29 cellular contexts compared by ENCODE assay signal in the genomic region with DNA sequence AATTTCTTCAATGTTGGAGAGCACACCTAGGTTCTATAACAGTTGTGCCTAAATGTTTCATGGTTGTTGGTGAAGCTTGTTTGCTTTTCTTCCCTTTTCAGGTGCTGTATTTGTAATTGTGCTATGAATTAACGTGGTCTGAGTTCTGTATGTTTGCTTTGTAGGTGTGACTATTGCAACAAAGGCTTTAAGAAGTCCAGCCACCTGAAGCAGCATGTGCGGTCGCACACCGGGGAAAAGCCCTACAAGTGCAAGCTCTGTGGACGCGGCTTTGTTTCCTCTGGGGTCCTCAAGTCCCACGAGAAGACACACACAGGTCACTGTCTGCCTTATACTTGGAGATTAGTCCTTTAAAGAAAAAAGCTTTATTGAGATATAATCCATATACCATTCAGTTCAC.
DNase-seq lines count a peak whose midpoint lies in the region; ATAC-seq and TF ChIP-seq lines count a peak whose summit lies in the region.
"Had no signal": no experiment of that assay in that cellular context is flagged by ENCODE, and none has a peak within 500 bp of the region (broad histone marks: within the 10 kb centered on the region; RNA-seq: fewer than 3 reads in every experiment).

No MANE protein-coding gene starts in this region.

- H3K27ac ChIP-seq in colonic mucosa = no peak overlapping the region
- H3K27ac ChIP-seq in upper lobe of right lung = no peak overlapping the region
- no peak overlapping the region for H3K27ac ChIP-seq in smooth muscle cell (ENCODE audit: low read depth)
- H3K27ac ChIP-seq in SJCRH30 = no peak overlapping the region
- H3K27ac ChIP-seq: C4-2B, gastroesophageal sphincter, Peyer's patch, sigmoid colon had no signal

- intact Hi-C loops in activated CD4-positive, alpha-beta T cell treated with anti-CD3 and anti-CD28 coated beads, Interleukin-2, amount 10 ng/mL, durations not matched to agents 24 days and 14 days (cut with micrococcal nuclease) = no loop called here
- intact Hi-C loops in activated CD4-positive, alpha-beta T cell treated with anti-CD3 and anti-CD28 coated beads for 36 hours (cut with DNase I, micrococcal nuclease) = loop anchor here in 1 of 2 experiments (10.0 kb wide), 1 partner anchor 541 kb away; no protein-coding TSS in a partner anchor
- intact Hi-C loops in colonic mucosa (cut with DNase I) (no loop called here), upper lobe of right lung (cut with DNase I) (no loop called here)

- no peak overlapping the region for H2AFZ ChIP-seq in smooth muscle cell (ENCODE audit: low read depth)
- H2AFZ ChIP-seq: GM23338 had no signal

- H4K20me1 ChIP-seq in smooth muscle cell (ENCODE audit: low read depth) = no peaks in the 10 kb centered on the region

- H3K36me3 ChIP-seq in colonic mucosa (no peaks in the 10 kb centered on the region), upper lobe of right lung (peaks cover 92% of the 10 kb centered on the region), smooth muscle cell (ENCODE audit: low read depth) (peaks cover 11% of the 10 kb centered on the region), SJCRH30 (no peaks in the 10 kb centered on the region; the same call in 1 of the 2 replicates)

- no peaks in the 10 kb centered on the region for H3K9me3 ChIP-seq in colonic mucosa
- H3K9me3 ChIP-seq in upper lobe of right lung = no peaks in the 10 kb centered on the region
- H3K9me3 ChIP-seq in smooth muscle cell (replicated peaks; ENCODE audit: low read depth) = no peaks in the 10 kb centered on the region
- no peaks in the 10 kb centered on the region for H3K9me3 ChIP-seq in SJCRH30 (replicated peaks)
- H3K9me3 ChIP-seq: gastroesophageal sphincter, Peyer's patch, sigmoid colon had no signal

- H3K4me1 ChIP-seq in colonic mucosa (no peaks in the 10 kb centered on the region), upper lobe of right lung (no peaks in the 10 kb centered on the region), smooth muscle cell (ENCODE audit: low read depth) (no peaks in the 10 kb centered on the region), SJCRH30 (no peaks in the 10 kb centered on the region)
- H3K4me1 ChIP-seq: gastroesophageal sphincter, Peyer's patch, sigmoid colon had no signal

- ATAC-seq in activated CD4-positive, alpha-beta T cell treated with anti-CD3 and anti-CD28 coated beads for 36 hours = no peak
- ATAC-seq in upper lobe of right lung = peak; percentile 19
- ATAC-seq in GM18502 (IDR thresholded peaks at IDR 0.05; ENCODE audit: poor library complexity, unreplicated experiment) = no peak
- ATAC-seq: gastroesophageal sphincter, GM23338 had no signal

- no peaks in the 10 kb centered on the region for H3K9me3 Mint-ChIP-seq in activated CD4-positive, alpha-beta T cell treated with anti-CD3 and anti-CD28 coated beads, Interleukin-2, amount 10 ng/mL, durations not matched to agents 24 days and 14 days
- H3K9me3 Mint-ChIP-seq in activated CD4-positive, alpha-beta T cell treated with anti-CD3 and anti-CD28 coated beads for 36 hours (ENCODE audit: low read depth) = no peaks in the 10 kb centered on the region
- H3K9me3 Mint-ChIP-seq: activated T-helper 2 cell treated with anti-CD3 and anti-CD28 coated beads, Interferon-gamma antibody, Interleukin-2, Interleukin-4, amounts not matched to agents 10 μg/mL and 5 μg/mL and 100 μg/mL, durations not matched to agents 14 hours and 24 hours and 36 hours; GM23338; nephron had no signal

- peak; percentile 48 for DNase-seq in activated CD4-positive, alpha-beta T cell treated with anti-CD3 and anti-CD28 coated beads, Interleukin-2, amount 10 ng/mL, durations not matched to agents 24 days and 14 days
- DNase-seq in activated CD4-positive, alpha-beta T cell treated with anti-CD3 and anti-CD28 coated beads for 36 hours = no peak
- peak; percentile 68 for DNase-seq in NCI-H345 (lab: John Stamatoyannopoulos, UW)
- DNase-seq in colonic mucosa = peak; percentile 47
- DNase-seq in upper lobe of right lung = no peak
- no peak for DNase-seq in smooth muscle cell (lab: John Stamatoyannopoulos, UW; ENCODE audit: unreplicated experiment)
- DNase-seq in SJCRH30 = no peak
- DNase-seq: 8988T; activated CD4-positive, alpha-beta T cell treated with anti-CD3 and anti-CD28 coated beads for 4 hours; activated naive CD4-positive, alpha-beta T cell treated with anti-CD3 and anti-CD28 coated beads, Interleukin-2, amount 50 U/mL, for 16 hours; activated T-cell treated with anti-CD3 and anti-CD28 coated beads for 4 hours; aorta; Calu3; effector CD4-positive, alpha-beta T cell; hippocampal formation; MV-4-11; NCI-H187 treated with DMSO at 0.1 percent for 48 hours; NCI-H524; Peyer's patch; SHP77; sigmoid colon; stimulated activated CD4-positive, alpha-beta T cell treated with anti-CD3 and anti-CD28 coated beads, Interleukin-4, amount 100 ng/mL, for 24 hours; substantia nigra had no signal

- H3K79me2 ChIP-seq in smooth muscle cell (ENCODE audit: low read depth) = no peaks in the 10 kb centered on the region

- H3K27me3 ChIP-seq in colonic mucosa = no peaks in the 10 kb centered on the region
- no peaks in the 10 kb centered on the region for H3K27me3 ChIP-seq in upper lobe of right lung
- no peaks in the 10 kb centered on the region for H3K27me3 ChIP-seq in smooth muscle cell (ENCODE audit: low read depth)
- H3K27me3 ChIP-seq in SJCRH30 = no peaks in the 10 kb centered on the region
- H3K27me3 ChIP-seq: gastroesophageal sphincter, Peyer's patch, sigmoid colon had no signal

- POLR2A ChIA-PET in activated CD4-positive, alpha-beta T cell treated with anti-CD3 and anti-CD28 coated beads for 36 hours (lab: Charles Lee) = no interaction called here

- 100% methylated on average over 7 of the region's 7 CpGs for WGBS in smooth muscle cell (ENCODE audit: low lambda C conversion rate)

- H3K4me3 ChIP-seq in colonic mucosa (no peak overlapping the region), upper lobe of right lung (no peak overlapping the region), smooth muscle cell (no peak overlapping the region), SJCRH30 (no peak overlapping the region)
- H3K4me3 ChIP-seq: gastroesophageal sphincter, GM23338, Peyer's patch, sigmoid colon had no signal

- no peak overlapping the region for H3K4me3 Mint-ChIP-seq in activated CD4-positive, alpha-beta T cell treated with anti-CD3 and anti-CD28 coated beads, Interleukin-2, amount 10 ng/mL, durations not matched to agents 24 days and 14 days
- no peak overlapping the region for H3K4me3 Mint-ChIP-seq in activated CD4-positive, alpha-beta T cell treated with anti-CD3 and anti-CD28 coated beads for 36 hours
- H3K4me3 Mint-ChIP-seq: GM23338, nephron had no signal

- H3K4me2 ChIP-seq in smooth muscle cell = no peak overlapping the region
- H3K4me2 ChIP-seq: GM23338 had no signal

- peaks cover 53% of the 10 kb centered on the region for H3K36me3 Mint-ChIP-seq in activated CD4-positive, alpha-beta T cell treated with anti-CD3 and anti-CD28 coated beads, Interleukin-2, amount 10 ng/mL, durations not matched to agents 24 days and 14 days (ENCODE audit: low read depth)
- peaks cover 40% of the 10 kb centered on the region for H3K36me3 Mint-ChIP-seq in activated CD4-positive, alpha-beta T cell treated with anti-CD3 and anti-CD28 coated beads for 36 hours (ENCODE audit: low read depth)

- CTCF ChIA-PET in activated CD4-positive, alpha-beta T cell treated with anti-CD3 and anti-CD28 coated beads for 36 hours (lab: Charles Lee) = interaction anchor here (0.5 to 2.1 kb wide), 3 partner anchors 8 to 722 kb away, joined by 3 to 10 read pairs (median 4); no protein-coding TSS in a partner anchor

- no peaks in the 10 kb centered on the region for H3K27me3 Mint-ChIP-seq in activated CD4-positive, alpha-beta T cell treated with anti-CD3 and anti-CD28 coated beads, Interleukin-2, amount 10 ng/mL, durations not matched to agents 24 days and 14 days
- no peaks in the 10 kb centered on the region for H3K27me3 Mint-ChIP-seq in activated CD4-positive, alpha-beta T cell treated with anti-CD3 and anti-CD28 coated beads for 36 hours

- H3K9ac ChIP-seq in colonic mucosa (ENCODE audit: low read depth in 2 of 2, low read length in 2 of 2) (no peak overlapping the region), smooth muscle cell (ENCODE audit: low read depth) (no peak overlapping the region)

- TF ChIP-seq CTCF in colonic mucosa (IDR thresholded peaks at IDR 0.05) (no peak), upper lobe of right lung (IDR thresholded peaks at IDR 0.05) (no peak), smooth muscle cell (IDR thresholded peaks at IDR 0.05; ENCODE audit: borderline replicate concordance, insufficient read depth, poor library complexity, severe bottlenecking) (no peak)

- no peaks in the 10 kb centered on the region for H3K4me1 Mint-ChIP-seq in activated CD4-positive, alpha-beta T cell treated with anti-CD3 and anti-CD28 coated beads, Interleukin-2, amount 10 ng/mL, durations not matched to agents 24 days and 14 days
- no peaks in the 10 kb centered on the region for H3K4me1 Mint-ChIP-seq in activated CD4-positive, alpha-beta T cell treated with anti-CD3 and anti-CD28 coated beads for 36 hours
- H3K4me1 Mint-ChIP-seq: GM23338, nephron had no signal

- no peaks in the 10 kb centered on the region for H3F3A ChIP-seq in smooth muscle cell (ENCODE audit: low read depth)

- H3K27ac Mint-ChIP-seq in activated CD4-positive, alpha-beta T cell treated with anti-CD3 and anti-CD28 coated beads, Interleukin-2, amount 10 ng/mL, durations not matched to agents 24 days and 14 days = no peak overlapping the region
- H3K27ac Mint-ChIP-seq in activated CD4-positive, alpha-beta T cell treated with anti-CD3 and anti-CD28 coated beads for 36 hours = no peak overlapping the region
- H3K27ac Mint-ChIP-seq: activated T-helper 2 cell treated with anti-CD3 and anti-CD28 coated beads, Interferon-gamma antibody, Interleukin-2, Interleukin-4, amounts not matched to agents 10 μg/mL and 5 μg/mL and 100 μg/mL, durations not matched to agents 14 hours and 24 hours and 36 hours; GM23338; nephron had no signal

Comparison
In these comparisons a context has a peak if more than half of its experiments do, and no peak if none do; other contexts are left out.
1. DNase-seq: peak in activated CD4-positive, alpha-beta T cell treated with anti-CD3 and anti-CD28 coated beads, Interleukin-2, amount 10 ng/mL, durations not matched to agents 24 days and 14 days (single experiment), NCI-H345 (single experiment) and colonic mucosa (single experiment); none in activated CD4-positive, alpha-beta T cell treated with anti-CD3 and anti-CD28 coated beads for 36 hours (single experiment), upper lobe of right lung (single experiment), smooth muscle cell (single experiment) and SJCRH30 (0 of 2).